24 cellular contexts compared by ENCODE assay signal in genomic region chr15:76299786-76300185, GRCh38. TPM values are rescaled to one million over a fixed set of nuclear protein-coding genes. Genes with fewer than 3 reads are reported as not detected.
A peak's percentile ranks its signal among the peaks of the same experiment; 100 is the strongest.
DNase-seq lines count a peak whose midpoint lies in the region; TF ChIP-seq lines count a peak whose summit lies in the region.
"Had no signal": no experiment of that assay in that cellular context is flagged by ENCODE, and none has a peak within 500 bp of the region (broad histone marks: within the 10 kb centered on the region; RNA-seq: fewer than 3 reads in every experiment).

No MANE protein-coding gene starts in this region.

- H4K5ac ChIP-seq in H9 (ENCODE audit: insufficient read length, low read depth, low read length) = no peak overlapping the region

- no peak overlapping the region for H2AK5ac ChIP-seq in H9 (ENCODE audit: insufficient read length, low read length)

- no peak overlapping the region for H4K8ac ChIP-seq in H9 (replicated peaks; ENCODE audit: insufficient read length, low read depth, low read length)

- no peak overlapping the region for H2BK15ac ChIP-seq in H9 (ENCODE audit: low read depth, low read length)

- no peak overlapping the region for H2BK12ac ChIP-seq in H9 (ENCODE audit: insufficient read length, low read depth, low read length)

- no peak overlapping the region for H4K91ac ChIP-seq in H9 (ENCODE audit: insufficient read length, low read depth, low read length)

- peaks cover 1% of the 10 kb centered on the region; the same call in 1 of the 2 replicates for H3K79me2 ChIP-seq in H9 (ENCODE audit: insufficient read depth, low read length)

- H3K79me1 ChIP-seq in H9 (ENCODE audit: insufficient read depth, low read depth, low read length, poor library complexity, severe bottlenecking) = peaks cover 8% of the 10 kb centered on the region

- H3K4ac ChIP-seq in H9 (ENCODE audit: low read depth, low read length) = no peak overlapping the region

- H3K27ac ChIP-seq in H9 (ENCODE audit: insufficient read length, low read depth, low read length) = no peak overlapping the region
- H3K27ac ChIP-seq: 22Rv1, RWPE1 had no signal

- no peak overlapping the region for H3K4me3 ChIP-seq in NB4 (ENCODE audit: low read depth, low read length)

- no peaks in the 10 kb centered on the region for H3K9me3 ChIP-seq in H9 (ENCODE audit: control insufficient read depth, low read depth, low read length)

- no peaks in the 10 kb centered on the region for H3K9me3 Mint-ChIP-seq in H9
- H3K9me3 Mint-ChIP-seq: CD8-positive, alpha-beta memory T cell; HFFc6 had no signal

- H2BK120ac ChIP-seq in H9 (ENCODE audit: low read depth, low read length, poor library complexity, severe bottlenecking) = no peak overlapping the region

- no peak overlapping the region for H3K4me3 Mint-ChIP-seq in H9
- H3K4me3 Mint-ChIP-seq: CD8-positive, alpha-beta memory T cell; HFFc6; T-helper 17 cell had no signal

- no peak overlapping the region for H3K23ac ChIP-seq in H9 (ENCODE audit: insufficient read length, low read depth, low read length)

- no peak overlapping the region for H3K56ac ChIP-seq in H9 (ENCODE audit: insufficient read length, low read depth, low read length)

- no peak overlapping the region for H3K27ac Mint-ChIP-seq in H9
- H3K27ac Mint-ChIP-seq: CD8-positive, alpha-beta memory T cell; HFFc6; T-helper 17 cell had no signal

- no peak for TF ChIP-seq CTCF in NB4 (IDR thresholded peaks at IDR 0.05; ENCODE audit: low read depth, low read length)
- TF ChIP-seq CTCF in H9 (conservative IDR thresholded peaks at IDR 0.05) = no peak

- TF ChIP-seq POLR2A in NB4 (IDR thresholded peaks at IDR 0.05; ENCODE audit: extremely low read depth, insufficient read length) = no peak

- H3K27me3 ChIP-seq in H9 (ENCODE audit: insufficient read depth, low read length) = no peaks in the 10 kb centered on the region

- H3T11ph ChIP-seq in H9 (ENCODE audit: low read length) = no peak overlapping the region

- H3K27me3 Mint-ChIP-seq in H9 (ENCODE audit: low read depth) = no peaks in the 10 kb centered on the region
- H3K27me3 Mint-ChIP-seq: CD8-positive, alpha-beta memory T cell; T-helper 17 cell had no signal

- no peak overlapping the region for H2BK20ac ChIP-seq in H9 (ENCODE audit: low read depth, low read length, poor library complexity, severe bottlenecking)

- no peak overlapping the region for H3K4me2 ChIP-seq in H9 (ENCODE audit: insufficient read depth, insufficient read length, low read length)

- no peaks in the 10 kb centered on the region for H3K4me1 Mint-ChIP-seq in H9

- no peak overlapping the region for H3K9ac ChIP-seq in H9 (ENCODE audit: extremely low read depth, insufficient read length, low read length)

- H3K18ac ChIP-seq in H9 (ENCODE audit: insufficient read length, low read depth, low read length) = no peak overlapping the region

- H4K20me1 ChIP-seq in H9 (ENCODE audit: control insufficient read depth, insufficient read depth, insufficient read length) = no peaks in the 10 kb centered on the region

- H2BK5ac ChIP-seq in H9 (ENCODE audit: insufficient read length, low read length) = no peak overlapping the region

- H2AFZ ChIP-seq in H9 (ENCODE audit: low read length) = no peak overlapping the region

- H3K23me2 ChIP-seq in H9 (ENCODE audit: insufficient read length, low read depth, low read length, poor library complexity, severe bottlenecking) = no peaks in the 10 kb centered on the region

- H3K4me1 ChIP-seq in H9 (ENCODE audit: insufficient read depth, low read length) = no peaks in the 10 kb centered on the region

- no peak overlapping the region for H3K14ac ChIP-seq in H9 (ENCODE audit: insufficient read depth, low read length)

- peaks cover 0 to 2% (median under 1%) of the 10 kb centered on the region in 3 experiments; a peak in 1 of 7 replicates for H3K36me3 Mint-ChIP-seq in H9 (ENCODE audit: insufficient read depth in 1 of 3, low read depth in 3 of 3)

- no CpG with 5 or more reads among the region's 1 CpG for WGBS in H9 (ENCODE audit: extremely low coverage, insufficient read length, low lambda C conversion rate)

- peak; percentile 61 for DNase-seq in SIG-M5 treated with dmso at 0.1 percent for 504 hours (lab: John Stamatoyannopoulos, UW; ENCODE audit: unreplicated experiment)
- DNase-seq in SIG-M5 (lab: John Stamatoyannopoulos, UW) = no peak
- DNase-seq in NB4 (ENCODE audit: low read depth) = peak; percentile 60
- DNase-seq in SKM-1 (lab: John Stamatoyannopoulos, UW; ENCODE audit: unreplicated experiment) = peak; percentile 37
- DNase-seq in H9 = no peak
- no peak for DNase-seq in T-helper 1 cell
- DNase-seq in NCI-H2171 treated with DMSO at 0.1 percent for 48 hours (lab: John Stamatoyannopoulos, UW) = no peak
- no peak for DNase-seq in SW 1271 (lab: John Stamatoyannopoulos, UW)
- DNase-seq: C1 segment of cervical spinal cord; Calu3; CD8-positive, alpha-beta memory T cell; HFFc6; KG1; NCI-H1092; NCI-H1436; NCI-H187 treated with DMSO at 0.1 percent for 48 hours; NCI-H2107; NCI-H2227 treated with DMSO at 0.1 percent for 48 hours; NCI-H510A; NCI-H774; SHP77 treated with DMSO at 0.1 percent for 48 hours; T-helper 17 cell had no signal

RNA-seq across cellular contexts. Expression of gene ETFA, which starts 11.5 kb away (rescaled TPM):
- 94.2 and 109 TPM in 2 replicates for total RNA-seq in H9 (2021)

RNA-seq across cellular contexts. Expression of gene ISL2, which starts 36.8 kb away (rescaled TPM):
- 0.15 and 0.33 TPM in 2 replicates for total RNA-seq in H9 (2021)
- total RNA-seq: T-helper 17 cell had no signal

Comparison
In these comparisons a context has a peak if more than half of its experiments do, and no peak if none do; other contexts are left out.
1. DNase-seq: peak in SIG-M5 treated with dmso at 0.1 percent for 504 hours (single experiment), NB4 (single experiment) and SKM-1 (single experiment); none in SIG-M5 (single experiment), H9 (single experiment), T-helper 1 cell (0 of 5), NCI-H2171 treated with DMSO at 0.1 percent for 48 hours (single experiment) and SW 1271 (0 of 2).